ENCODE assay signal across 1 cellular context in genomic region chr11:120515186-120515723, GRCh38.
TF ChIP-seq lines count a peak whose summit lies in the region.

No MANE protein-coding gene starts in this region.

TF ChIP-seq in HepG2, 621 proteins besides CTCF, POLR2A, EP300 and RAD21:
- TF ChIP-seq HOMEZ (CRISPR knock-in tag; IDR thresholded peaks at IDR 0.05; ENCODE audit: low read depth) (no peak), ZNF629 (CRISPR knock-in tag; conservative IDR thresholded peaks at IDR 0.05) (peak; percentile 69), NCOR1 (IDR thresholded peaks at IDR 0.05; ENCODE audit: borderline replicate concordance, low read length) (no peak), ZNF326 (CRISPR knock-in tag; IDR thresholded peaks at IDR 0.05; ENCODE audit: borderline replicate concordance) (no peak), MNT (IDR thresholded peaks at IDR 0.05) (no peak), TRIM22 (IDR thresholded peaks at IDR 0.05) (no peak), ZMYM3 (CRISPR knock-in tag; IDR thresholded peaks at IDR 0.05) (0 out of 2 replicates have a peak, but pooled peaks have one; percentile 16), FOXK2 (IDR thresholded peaks at IDR 0.05) (no peak), FOXC1 (CRISPR knock-in tag; IDR thresholded peaks at IDR 0.05; ENCODE audit: borderline replicate concordance) (no peak)
